ENCODE assay signal across 1 cellular context in the genomic region with DNA sequence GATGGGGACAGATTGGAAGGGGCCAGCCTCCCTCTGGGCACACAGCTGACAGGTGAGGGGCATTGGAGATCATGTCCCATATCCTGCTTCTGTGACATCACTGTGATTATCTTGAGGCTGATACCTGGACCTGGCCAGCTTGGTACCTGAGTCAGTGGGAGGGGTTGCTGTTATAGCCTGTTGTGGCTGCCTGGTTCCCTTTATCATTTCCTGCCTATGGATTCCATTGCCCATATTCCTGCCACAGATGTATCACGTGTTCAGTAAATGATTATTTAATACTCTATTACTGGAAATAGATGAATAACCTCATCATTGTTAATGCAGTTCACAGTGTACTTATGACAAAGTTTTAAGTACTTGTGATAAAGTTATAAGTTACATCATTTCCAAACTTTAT.
TF ChIP-seq lines count a peak whose summit lies in the region.

No MANE protein-coding gene starts in this region.

TF ChIP-seq in H1, 55 proteins besides CTCF, POLR2A, EP300 and RAD21:
- TF ChIP-seq BACH1 (IDR thresholded peaks at IDR 0.05; ENCODE audit: low read length) (no peak), YY1 (IDR thresholded peaks at IDR 0.05; ENCODE audit: low read depth, low read length) (no peak), HDAC2 (IDR thresholded peaks at IDR 0.05; ENCODE audit: borderline replicate concordance in 1 of 2, low read depth in 2 of 2, low read length in 2 of 2) (no peak), E2F6 (IDR thresholded peaks at IDR 0.05) (no peak), JUN (IDR thresholded peaks at IDR 0.05; ENCODE audit: low read depth, low read length) (no peak), KDM4A (IDR thresholded peaks at IDR 0.05; ENCODE audit: low read depth, low read length, severe bottlenecking) (no peak), CREB1 (IDR thresholded peaks at IDR 0.05) (no peak), SIX5 (IDR thresholded peaks at IDR 0.05; ENCODE audit: low read depth, low read length) (no peak), SIRT6 (IDR thresholded peaks at IDR 0.05; ENCODE audit: low read length) (no peak), POLR2AphosphoS5 (IDR thresholded peaks at IDR 0.05; ENCODE audit: low read depth, low read length) (no peak)
